19 cellular contexts compared by ENCODE assay signal in the genomic region with DNA sequence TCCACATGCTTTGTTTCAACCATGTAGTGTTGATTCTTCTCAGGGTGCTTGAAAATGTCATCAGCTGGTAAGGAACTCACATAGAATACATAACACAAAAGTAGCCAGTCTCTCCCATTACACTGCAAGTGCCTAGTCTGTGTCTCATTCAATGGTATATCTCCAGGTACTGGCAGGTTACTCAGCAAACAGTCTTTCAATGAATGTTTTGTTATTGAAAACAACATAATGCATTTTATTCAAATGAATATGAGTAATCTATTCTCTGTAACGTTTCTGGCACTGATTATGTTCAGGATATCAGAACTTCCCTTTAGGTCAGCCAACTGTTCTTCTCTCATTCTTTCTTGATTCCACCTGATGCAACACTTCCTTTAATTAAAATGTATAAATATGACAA.
DNase-seq lines count a peak whose midpoint lies in the region; ATAC-seq and TF ChIP-seq lines count a peak whose summit lies in the region.
"Had no signal": no experiment of that assay in that cellular context is flagged by ENCODE, and none has a peak within 500 bp of the region (broad histone marks: within the 10 kb centered on the region; RNA-seq: fewer than 3 reads in every experiment).

No MANE protein-coding gene starts in this region.

- TF ChIP-seq CTCF in epithelial cell of esophagus (IDR thresholded peaks at IDR 0.05; ENCODE audit: insufficient read depth, low read depth, low read length, missing control alignments) (no peak), GM23338 (conservative IDR thresholded peaks at IDR 0.05; ENCODE audit: low read depth in 2 of 2) (no peak)
- no peak for TF ChIP-seq CTCF in CD8-positive, alpha-beta T cell (IDR thresholded peaks at IDR 0.05)

- H3K27me3 Mint-ChIP-seq in CD8-positive, alpha-beta T cell (ENCODE audit: low read depth), result no peaks in the 10 kb centered on the region
- peaks cover 2% of the 10 kb centered on the region for H3K27me3 Mint-ChIP-seq in GM23338 (ENCODE audit: insufficient read depth, low read depth, poor library complexity)
- H3K27me3 Mint-ChIP-seq: B cell; CD4-positive, CD25-positive, alpha-beta regulatory T cell; CD8-positive, alpha-beta memory T cell had no signal

- H3K79me2 ChIP-seq in GM23338 (replicated peaks; ENCODE audit: insufficient read depth), result no peaks in the 10 kb centered on the region

- no peak overlapping the region for H2AFZ ChIP-seq in GM23338

- no peak overlapping the region for H3K27ac ChIP-seq in CD8-positive, alpha-beta T cell (ENCODE audit: low read depth, low read length)
- no peak overlapping the region for H3K27ac ChIP-seq in GM23338 (ENCODE audit: low read depth)
- H3K27ac ChIP-seq: 22Rv1, BLaER1, C4-2B had no signal

- H3K4me2 ChIP-seq in GM23338, result no peak overlapping the region
- H3K4me2 ChIP-seq: BLaER1 had no signal

- no peaks in the 10 kb centered on the region for H3K4me1 ChIP-seq in CD8-positive, alpha-beta T cell (ENCODE audit: insufficient read depth, low read length)
- H3K4me1 ChIP-seq in GM23338 (ENCODE audit: insufficient read depth), result peaks cover 8% of the 10 kb centered on the region; the same call in 1 of the 2 replicates
- H3K4me1 ChIP-seq: BLaER1 had no signal

- H3K36me3 Mint-ChIP-seq in CD8-positive, alpha-beta T cell, result no peaks in the 10 kb centered on the region
- H3K36me3 Mint-ChIP-seq in GM23338 (ENCODE audit: low read depth), result no peaks in the 10 kb centered on the region
- H3K36me3 Mint-ChIP-seq: CD4-positive, CD25-positive, alpha-beta regulatory T cell; CD8-positive, alpha-beta memory T cell had no signal

- POLR2A ChIA-PET in CD8-positive, alpha-beta T cell (lab: Charles Lee), result no interaction called here

- DNase-seq in ELR (ENCODE audit: low read depth), result peak; percentile 19
- peak; percentile 12 for DNase-seq in OCI-M1 (lab: John Stamatoyannopoulos, UW)
- peak; percentile 68 for DNase-seq in epithelial cell of esophagus (ENCODE audit: low read depth)
- DNase-seq in CD8-positive, alpha-beta T cell, result no peak
- no peak for DNase-seq in GM23338 (ENCODE audit: low spot score)
- DNase-seq: CD4-positive, CD25-positive, alpha-beta regulatory T cell; CD8-positive, alpha-beta memory T cell; DMS53; DND-41; GDM1; GOT3; H7 had no signal

- H4K20me1 ChIP-seq in GM23338 (replicated peaks; ENCODE audit: insufficient read depth), result no peaks in the 10 kb centered on the region
- H4K20me1 ChIP-seq: BLaER1 had no signal

- H3K27ac Mint-ChIP-seq in CD8-positive, alpha-beta T cell, result no peak overlapping the region
- H3K27ac Mint-ChIP-seq in GM23338, result no peak overlapping the region
- H3K27ac Mint-ChIP-seq: B cell; CD4-positive, CD25-positive, alpha-beta regulatory T cell; CD8-positive, alpha-beta memory T cell had no signal

- CTCF ChIA-PET in CD8-positive, alpha-beta T cell (lab: Charles Lee), result no interaction called here

- H3K9me3 ChIP-seq in CD8-positive, alpha-beta T cell (ENCODE audit: low read length), result no peaks in the 10 kb centered on the region
- H3K9me3 ChIP-seq: BLaER1 had no signal

- H3K4me3 ChIP-seq in epithelial cell of esophagus (ENCODE audit: low read length), result no peak overlapping the region
- no peak overlapping the region for H3K4me3 ChIP-seq in CD8-positive, alpha-beta T cell (ENCODE audit: low read depth, low read length)
- H3K4me3 ChIP-seq in GM23338, result no peak overlapping the region
- H3K4me3 ChIP-seq: BLaER1, GM12878 had no signal

- intact Hi-C loops in CD8-positive, alpha-beta T cell (cut with DNase I, micrococcal nuclease), result no loop called here

- no peaks in the 10 kb centered on the region for H3K4me1 Mint-ChIP-seq in CD8-positive, alpha-beta T cell (ENCODE audit: low read depth)
- peaks cover 6% of the 10 kb centered on the region; the same call in 2 of the 3 replicates for H3K4me1 Mint-ChIP-seq in GM23338
- H3K4me1 Mint-ChIP-seq: B cell; CD8-positive, alpha-beta memory T cell had no signal

- no peak overlapping the region for H3K4me3 Mint-ChIP-seq in CD8-positive, alpha-beta T cell
- no peak overlapping the region for H3K4me3 Mint-ChIP-seq in GM23338
- H3K4me3 Mint-ChIP-seq: B cell; CD4-positive, CD25-positive, alpha-beta regulatory T cell; CD8-positive, alpha-beta memory T cell had no signal

- H3K27me3 ChIP-seq in CD8-positive, alpha-beta T cell (ENCODE audit: insufficient read depth, low read length), result no peaks in the 10 kb centered on the region
- no peaks in the 10 kb centered on the region for H3K27me3 ChIP-seq in GM23338 (ENCODE audit: insufficient read depth)
- H3K27me3 ChIP-seq: BLaER1 had no signal

- peaks cover 4% of the 10 kb centered on the region; the same call in 1 of the 2 replicates for H3K9me2 ChIP-seq in GM23338 (ENCODE audit: insufficient read depth)

- no peaks in the 10 kb centered on the region for H3K36me3 ChIP-seq in CD8-positive, alpha-beta T cell (ENCODE audit: insufficient read depth, low read length)
- H3K36me3 ChIP-seq in GM23338 (ENCODE audit: insufficient read depth), result no peaks in the 10 kb centered on the region
- H3K36me3 ChIP-seq: BLaER1 had no signal

- no peaks in the 10 kb centered on the region for H3K9me3 Mint-ChIP-seq in CD8-positive, alpha-beta T cell
- H3K9me3 Mint-ChIP-seq in GM23338, result no peaks in the 10 kb centered on the region
- H3K9me3 Mint-ChIP-seq: CD8-positive, alpha-beta memory T cell had no signal

- no peaks in the 10 kb centered on the region for H3F3A ChIP-seq in GM23338 (replicated peaks; ENCODE audit: low read depth)

- ATAC-seq in HG03135 (IDR thresholded peaks at IDR 0.05; ENCODE audit: unreplicated experiment), result no peak
- no peak for ATAC-seq in CD8-positive, alpha-beta T cell
- no peak for ATAC-seq in GM23338
- ATAC-seq: GM12878, HCT116 had no signal

TF ChIP-seq in GM23338, 12 proteins besides CTCF, POLR2A, EP300 and RAD21:
- TF ChIP-seq NANOG (IDR thresholded peaks at IDR 0.05; ENCODE audit: borderline replicate concordance) (no peak), REST (IDR thresholded peaks at IDR 0.05; ENCODE audit: unreplicated experiment) (no peak), ETS1 (IDR thresholded peaks at IDR 0.05) (no peak)

Comparison
In these comparisons a context has a peak if more than half of its experiments do, and no peak if none do; other contexts are left out.
1. DNase-seq: peak in ELR (single experiment), OCI-M1 (single experiment) and epithelial cell of esophagus (single experiment); none in CD8-positive, alpha-beta T cell (0 of 7) and GM23338 (single experiment).